Comparison of ENCODE assay signal across 27 cellular contexts in the genomic region with DNA sequence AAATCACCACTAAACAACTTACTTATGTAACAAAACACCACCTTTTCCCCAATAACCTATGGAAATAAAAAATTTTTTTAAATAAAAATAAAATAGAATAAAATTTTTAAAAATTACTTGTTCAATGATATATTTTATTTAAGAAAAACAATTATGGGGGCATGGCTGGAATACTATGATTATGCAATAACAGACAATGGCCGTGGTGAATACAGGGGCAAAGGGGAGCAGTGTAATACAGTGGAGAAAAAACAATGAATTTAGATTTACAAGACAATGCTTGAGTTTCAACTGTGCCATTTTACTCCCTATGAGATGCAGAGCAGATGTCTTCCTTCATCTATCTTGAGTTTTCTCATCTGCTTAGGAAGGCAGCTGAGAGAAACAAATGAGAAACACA.
"Had no signal": no experiment of that assay in that cellular context is flagged by ENCODE, and none has a peak within 500 bp of the region (broad histone marks: within the 10 kb centered on the region; RNA-seq: fewer than 3 reads in every experiment).

No MANE protein-coding gene starts in this region.

- H2AFZ ChIP-seq: hepatocyte, neural progenitor cell, parathyroid adenoma had no signal

- H3K4me1 ChIP-seq: heart right ventricle, left ventricle myocardium inferior, neural progenitor cell, parathyroid adenoma, psoas muscle, right atrium auricular region, sigmoid colon, spleen, suprapubic skin, tibial artery, upper lobe of right lung had no signal

- H3K27me3 ChIP-seq: heart right ventricle, hepatocyte, neural progenitor cell, neutrophil, right atrium auricular region, sigmoid colon, spleen, suprapubic skin, tibial artery, upper lobe of right lung had no signal

- H3K27me3 Mint-ChIP-seq: naive B cell; stimulated activated naive CD8-positive, alpha-beta T cell treated with anti-CD3 and anti-CD28 coated beads, Interleukin-15, Interleukin-2, amounts not matched to agents 100 ng/mL and 50 ng/mL, for 24 hours had no signal

- H3K9me3 ChIP-seq: neutrophil, sigmoid colon, suprapubic skin, thoracic aorta had no signal

- H3K79me2 ChIP-seq: hepatocyte, parathyroid adenoma had no signal

- FAIRE-seq: small intestine, urothelium cell line had no signal

- H3K27ac ChIP-seq: heart right ventricle, hepatocyte, left ventricle myocardium inferior, neural progenitor cell, neutrophil, parathyroid adenoma, psoas muscle, right atrium auricular region, sigmoid colon, spleen, suprapubic skin, thoracic aorta, tibial artery, upper lobe of right lung had no signal

- H3K4me3 ChIP-seq: heart right ventricle, hepatocyte, left ventricle myocardium inferior, lung, neural progenitor cell, psoas muscle, right atrium auricular region, sigmoid colon, spleen, suprapubic skin, thoracic aorta, tibial artery, upper lobe of right lung had no signal

- H3K9ac ChIP-seq: neural progenitor cell, parathyroid adenoma had no signal

- H3K27ac Mint-ChIP-seq: natural killer cell; nephron progenitor cell; neural progenitor cell; stimulated activated effector memory CD8-positive, alpha-beta T cell treated with anti-CD3 and anti-CD28 coated beads, Interleukin-12 subunit alpha, Interleukin-12 subunit beta, amount 100 ng/mL, for 72 hours; stimulated activated naive CD8-positive, alpha-beta T cell treated with anti-CD3 and anti-CD28 coated beads, Interleukin-15, Interleukin-2, amounts not matched to agents 100 ng/mL and 50 ng/mL, for 24 hours had no signal

- DNase-seq: heart right ventricle; islet precursor cell; left ventricle myocardium inferior; naive B cell; natural killer cell; nephron progenitor cell; occipital lobe; psoas muscle; sigmoid colon; small intestine; spleen; stimulated activated CD4-positive, alpha-beta T cell treated with anti-CD3 and anti-CD28 coated beads, Interleukin-4, amount 100 ng/mL, for 24 hours; stimulated activated naive CD4-positive, alpha-beta T cell; tibial artery; trophoblast cell; upper lobe of right lung had no signal

- H3K4me2 ChIP-seq: hepatocyte, neural progenitor cell had no signal

- ATAC-seq: heart right ventricle; natural killer cell; psoas muscle; stimulated activated effector memory CD8-positive, alpha-beta T cell treated with anti-CD3 and anti-CD28 coated beads, Interleukin-12 subunit alpha, Interleukin-12 subunit beta, amount 100 ng/mL, for 72 hours; upper lobe of right lung had no signal

- H3K4me3 Mint-ChIP-seq: naive B cell; natural killer cell; nephron progenitor cell; neural progenitor cell; stimulated activated effector memory CD8-positive, alpha-beta T cell treated with anti-CD3 and anti-CD28 coated beads, Interleukin-12 subunit alpha, Interleukin-12 subunit beta, amount 100 ng/mL, for 72 hours; stimulated activated naive CD8-positive, alpha-beta T cell treated with anti-CD3 and anti-CD28 coated beads, Interleukin-15, Interleukin-2, amounts not matched to agents 100 ng/mL and 50 ng/mL, for 24 hours had no signal

- H3K4me1 Mint-ChIP-seq: nephron progenitor cell, neural progenitor cell had no signal
